ENCODE assay signal across 19 cellular contexts in genomic region chr4:150090836-150091235, GRCh38. TPM values are rescaled to one million over a fixed set of nuclear protein-coding genes. Genes with fewer than 3 reads are reported as not detected.
DNase-seq lines count a peak whose midpoint lies in the region; ATAC-seq and TF ChIP-seq lines count a peak whose summit lies in the region.
"Had no signal": no experiment of that assay in that cellular context is flagged by ENCODE, and none has a peak within 500 bp of the region (broad histone marks: within the 10 kb centered on the region; RNA-seq: fewer than 3 reads in every experiment).

No MANE protein-coding gene starts in this region.

- TF ChIP-seq EP300 in SK-N-SH (IDR thresholded peaks at IDR 0.05; ENCODE audit: borderline replicate concordance in 1 of 2, low read depth in 1 of 2, low read length in 1 of 2): no peak

- CTCF ChIA-PET in SK-N-SH (lab: Yijun Ruan, JAX): no interaction called here

- H3K9me3 ChIP-seq in SK-N-SH: no peaks in the 10 kb centered on the region

- H3K4me2 ChIP-seq in SK-N-SH: no peak overlapping the region

- no peaks in the 10 kb centered on the region for H3K9me2 ChIP-seq in SK-N-SH

- H3K9ac ChIP-seq in SK-N-SH: no peak overlapping the region

- POLR2A ChIA-PET in SK-N-SH (lab: Yijun Ruan, JAX): no interaction called here

- H3K27ac ChIP-seq in SK-N-SH (ENCODE audit: low read depth in 2 of 2, low read length in 1 of 2): no peak overlapping the region
- H3K27ac ChIP-seq: 22Rv1 had no signal

- H2AFZ ChIP-seq in SK-N-SH (ENCODE audit: low read depth): no peak overlapping the region

- H3F3A ChIP-seq in SK-N-SH (replicated peaks; ENCODE audit: insufficient read depth): no peaks in the 10 kb centered on the region

- TF ChIP-seq CTCF in SK-N-SH (IDR thresholded peaks at IDR 0.05): no peak

- 88% methylated on average over 6 of the region's 6 CpGs for WGBS in SK-N-SH (ENCODE audit: low lambda C conversion rate)

- peaks cover 11% of the 10 kb centered on the region for H4K20me1 ChIP-seq in SK-N-SH (ENCODE audit: insufficient read depth)

- peaks cover 99% of the 10 kb centered on the region for H3K79me2 ChIP-seq in SK-N-SH (ENCODE audit: insufficient read depth)

- H3K4me1 ChIP-seq in SK-N-SH (ENCODE audit: control insufficient read depth in 1 of 2, insufficient read depth in 2 of 2, low read depth in 1 of 2, low read length in 1 of 2): no peaks in the 10 kb centered on the region

- no peak for TF ChIP-seq RAD21 in SK-N-SH (IDR thresholded peaks at IDR 0.05; ENCODE audit: low read length)

- peak; percentile 80 for ATAC-seq in SK-N-SH treated with all-trans-retinoic acid at 6 μM for 48 hours
- ATAC-seq: HepG2 had no signal

- H3K36me3 ChIP-seq in SK-N-SH (replicated peaks in 1 of 2; ENCODE audit: control insufficient read depth in 1 of 2, insufficient read depth in 2 of 2, low read length in 1 of 2): peaks cover 0 to 6% of the 10 kb centered on the region in 2 experiments

- no peak overlapping the region for H3K4me3 ChIP-seq in SK-N-SH (ENCODE audit: low read depth in 2 of 2, low read length in 1 of 2)

- no peaks in the 10 kb centered on the region for H3K27me3 ChIP-seq in SK-N-SH (ENCODE audit: insufficient read depth)

- DNase-seq in SK-N-SH (no peak), NCI-H446 treated with DMSO at 0.1 percent for 48 hours (lab: John Stamatoyannopoulos, UW) (peak; percentile 68), fibroblast of gingiva (ENCODE audit: low read depth) (peak; percentile 67), NCI-H748 treated with DMSO at 0.1 percent for 48 hours (lab: John Stamatoyannopoulos, UW) (no peak), NCI-H526 treated with DMSO at 0.1 percent for 48 hours (lab: John Stamatoyannopoulos, UW) (no peak), occipital lobe (lab: John Stamatoyannopoulos, UW) (no peak), SIG-M5 (lab: John Stamatoyannopoulos, UW) (no peak)
- DNase-seq: C1 segment of cervical spinal cord, DMS 273 treated with DMSO at 0.1 percent for 48 hours, GF-D8, NCI-H1105, NCI-H1694 treated with DMSO at 0.1 percent for 48 hours, NCI-H2107, NCI-H226, NCI-H526, Right ventricle myocardium superior had no signal

TF ChIP-seq in SK-N-SH treated with all-trans-retinoic acid at 6 μM for 48 hours, 23 proteins besides CTCF, POLR2A, EP300 and RAD21:
- TF ChIP-seq GLIS3 (CRISPR knock-in tag; IDR thresholded peaks at IDR 0.05) (no peak), POU6F1 (CRISPR knock-in tag; IDR thresholded peaks at IDR 0.05; ENCODE audit: borderline replicate concordance, low read depth) (no peak), ESRRG (CRISPR knock-in tag; IDR thresholded peaks at IDR 0.05) (0 out of 2 replicates have a peak, but pooled peaks have one; percentile 41), ARNTL (CRISPR knock-in tag; IDR thresholded peaks at IDR 0.05; ENCODE audit: borderline replicate concordance, low read depth) (no peak)
- TF ChIP-seq, protein P1, sequence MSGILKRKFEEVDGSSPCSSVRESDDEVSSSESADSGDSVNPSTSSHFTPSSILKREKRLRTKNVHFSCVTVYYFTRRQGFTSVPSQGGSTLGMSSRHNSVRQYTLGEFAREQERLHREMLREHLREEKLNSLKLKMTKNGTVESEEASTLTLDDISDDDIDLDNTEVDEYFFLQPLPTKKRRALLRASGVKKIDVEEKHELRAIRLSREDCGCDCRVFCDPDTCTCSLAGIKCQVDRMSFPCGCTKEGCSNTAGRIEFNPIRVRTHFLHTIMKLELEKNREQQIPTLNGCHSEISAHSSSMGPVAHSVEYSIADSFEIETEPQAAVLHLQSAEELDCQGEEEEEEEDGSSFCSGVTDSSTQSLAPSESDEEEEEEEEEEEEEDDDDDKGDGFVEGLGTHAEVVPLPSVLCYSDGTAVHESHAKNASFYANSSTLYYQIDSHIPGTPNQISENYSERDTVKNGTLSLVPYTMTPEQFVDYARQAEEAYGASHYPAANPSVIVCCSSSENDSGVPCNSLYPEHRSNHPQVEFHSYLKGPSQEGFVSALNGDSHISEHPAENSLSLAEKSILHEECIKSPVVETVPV (CRISPR knock-in tag; IDR thresholded peaks at IDR 0.05): no peak
TF ChIP-seq in SK-N-SH treated with all-trans-retinoic acid at 6 μM for 48 hours: peak in this region for 1.

TF ChIP-seq in SK-N-SH, 30 proteins besides CTCF, POLR2A, EP300 and RAD21:
- TF ChIP-seq NRF1 (IDR thresholded peaks at IDR 0.05; ENCODE audit: low read depth, low read length): no peak
- TF ChIP-seq GABPA (IDR thresholded peaks at IDR 0.05; ENCODE audit: low read depth): no peak
- no peak for TF ChIP-seq EZH2phosphoT487 (IDR thresholded peaks at IDR 0.05; ENCODE audit: borderline replicate concordance, low read depth)
- no peak for TF ChIP-seq SIN3A (IDR thresholded peaks at IDR 0.05; ENCODE audit: borderline replicate concordance, low read depth, low read length)
- no peak for TF ChIP-seq MXI1 (IDR thresholded peaks at IDR 0.05; ENCODE audit: low read depth, low read length)
- TF ChIP-seq, protein P2, sequence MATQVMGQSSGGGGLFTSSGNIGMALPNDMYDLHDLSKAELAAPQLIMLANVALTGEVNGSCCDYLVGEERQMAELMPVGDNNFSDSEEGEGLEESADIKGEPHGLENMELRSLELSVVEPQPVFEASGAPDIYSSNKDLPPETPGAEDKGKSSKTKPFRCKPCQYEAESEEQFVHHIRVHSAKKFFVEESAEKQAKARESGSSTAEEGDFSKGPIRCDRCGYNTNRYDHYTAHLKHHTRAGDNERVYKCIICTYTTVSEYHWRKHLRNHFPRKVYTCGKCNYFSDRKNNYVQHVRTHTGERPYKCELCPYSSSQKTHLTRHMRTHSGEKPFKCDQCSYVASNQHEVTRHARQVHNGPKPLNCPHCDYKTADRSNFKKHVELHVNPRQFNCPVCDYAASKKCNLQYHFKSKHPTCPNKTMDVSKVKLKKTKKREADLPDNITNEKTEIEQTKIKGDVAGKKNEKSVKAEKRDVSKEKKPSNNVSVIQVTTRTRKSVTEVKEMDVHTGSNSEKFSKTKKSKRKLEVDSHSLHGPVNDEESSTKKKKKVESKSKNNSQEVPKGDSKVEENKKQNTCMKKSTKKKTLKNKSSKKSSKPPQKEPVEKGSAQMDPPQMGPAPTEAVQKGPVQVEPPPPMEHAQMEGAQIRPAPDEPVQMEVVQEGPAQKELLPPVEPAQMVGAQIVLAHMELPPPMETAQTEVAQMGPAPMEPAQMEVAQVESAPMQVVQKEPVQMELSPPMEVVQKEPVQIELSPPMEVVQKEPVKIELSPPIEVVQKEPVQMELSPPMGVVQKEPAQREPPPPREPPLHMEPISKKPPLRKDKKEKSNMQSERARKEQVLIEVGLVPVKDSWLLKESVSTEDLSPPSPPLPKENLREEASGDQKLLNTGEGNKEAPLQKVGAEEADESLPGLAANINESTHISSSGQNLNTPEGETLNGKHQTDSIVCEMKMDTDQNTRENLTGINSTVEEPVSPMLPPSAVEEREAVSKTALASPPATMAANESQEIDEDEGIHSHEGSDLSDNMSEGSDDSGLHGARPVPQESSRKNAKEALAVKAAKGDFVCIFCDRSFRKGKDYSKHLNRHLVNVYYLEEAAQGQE (IDR thresholded peaks at IDR 0.05; ENCODE audit: low read depth, low read length): no peak
- TF ChIP-seq FOSL2 (IDR thresholded peaks at IDR 0.05; ENCODE audit: borderline replicate concordance, low read depth): no peak
- TF ChIP-seq FOXJ3 (CRISPR knock-in tag; IDR thresholded peaks at IDR 0.05): no peak

RNA-seq across cellular contexts. Expression of gene DCLK2, which starts 12.6 kb away (rescaled TPM):
- 10.0 and 10.1 TPM in 2 replicates for polyA plus RNA-seq in SK-N-SH (2012; rRNA removed)
- 11.0 and 11.4 TPM in 2 replicates for polyA plus RNA-seq in SK-N-SH (2012; cell fraction: cytosol; rRNA removed)
- polyA plus RNA-seq in SK-N-SH (2012; cell fraction: nucleus; rRNA removed): 16.8 and 19.1 TPM in 2 replicates
- total RNA-seq in occipital lobe: 65.0 TPM
- total RNA-seq: HepG2 had no signal
- polyA plus RNA-seq: HepG2 had no signal

Comparison
In these comparisons a context has a peak if more than half of its experiments do, and no peak if none do; other contexts are left out.
1. DNase-seq: peak in NCI-H446 treated with DMSO at 0.1 percent for 48 hours (single experiment) and fibroblast of gingiva (single experiment); none in SK-N-SH (single experiment), NCI-H748 treated with DMSO at 0.1 percent for 48 hours (single experiment), NCI-H526 treated with DMSO at 0.1 percent for 48 hours (single experiment), occipital lobe (single experiment) and SIG-M5 (single experiment).